9 cellular contexts compared by ENCODE assay signal in genomic region chr2:159939946-159940345, GRCh38. TPM values are rescaled to one million over a fixed set of nuclear protein-coding genes. Genes with fewer than 3 reads are reported as not detected.
DNase-seq lines count a peak whose midpoint lies in the region; ATAC-seq and TF ChIP-seq lines count a peak whose summit lies in the region.
"Had no signal": no experiment of that assay in that cellular context is flagged by ENCODE, and none has a peak within 500 bp of the region (broad histone marks: within the 10 kb centered on the region; RNA-seq: fewer than 3 reads in every experiment).

No MANE protein-coding gene starts in this region.

- no peak overlapping the region for H3K27ac Mint-ChIP-seq in GM23338
- H3K27ac Mint-ChIP-seq: activated naive CD4-positive, alpha-beta T cell treated with anti-CD3 and anti-CD28 coated beads, Interleukin-2, amount 50 U/mL, for 72 hours had no signal

- no peaks in the 10 kb centered on the region for H4K20me1 ChIP-seq in GM23338 (replicated peaks; ENCODE audit: insufficient read depth)

- no peaks in the 10 kb centered on the region for H3F3A ChIP-seq in GM23338 (replicated peaks; ENCODE audit: low read depth)

- ATAC-seq in GM23338 = no peak

- H3K27me3 ChIP-seq in GM23338 (ENCODE audit: insufficient read depth) (no peaks in the 10 kb centered on the region), parathyroid adenoma (ENCODE audit: control insufficient read depth, insufficient read depth, low read length) (no peaks in the 10 kb centered on the region)

- no peaks in the 10 kb centered on the region for H3K4me1 Mint-ChIP-seq in GM23338

- TF ChIP-seq CTCF in GM23338 (conservative IDR thresholded peaks at IDR 0.05; ENCODE audit: low read depth in 2 of 2) (peak; percentile 43 to 62), parathyroid adenoma (IDR thresholded peaks at IDR 0.05) (peak; percentile 29)

- H3K4me2 ChIP-seq in GM23338 = no peak overlapping the region
- no peak overlapping the region for H3K4me2 ChIP-seq in parathyroid adenoma (ENCODE audit: low read length)

- 0 out of 3 replicates have a peak, but pooled peaks cover 3% of the 10 kb centered on the region for H3K9me3 Mint-ChIP-seq in GM23338

- DNase-seq in NCI-H510A treated with DMSO at 0.1 percent for 48 hours (lab: John Stamatoyannopoulos, UW) = peak; percentile 24
- DNase-seq in NCI-H510A (lab: John Stamatoyannopoulos, UW) = no peak
- DNase-seq in GM23338 (ENCODE audit: low spot score) = peak; percentile 25
- peak; percentile 52 for DNase-seq in LHCN-M2 (ENCODE audit: low read depth)
- DNase-seq in astrocyte of the hippocampus (ENCODE audit: low read depth, low spot score) = peak; percentile 55
- no peak for DNase-seq in activated CD4-positive, alpha-beta T cell treated with anti-CD3 and anti-CD28 coated beads for 1 hour
- no peak for DNase-seq in retina

- H3K4me3 Mint-ChIP-seq in GM23338 = no peak overlapping the region

- no peaks in the 10 kb centered on the region for H3K9me2 ChIP-seq in GM23338 (ENCODE audit: insufficient read depth)

- no peaks in the 10 kb centered on the region for H3K36me3 ChIP-seq in GM23338 (ENCODE audit: insufficient read depth)
- no peaks in the 10 kb centered on the region for H3K36me3 ChIP-seq in parathyroid adenoma (ENCODE audit: control insufficient read depth, insufficient read depth, low read length)

- H3K36me3 Mint-ChIP-seq in GM23338 (ENCODE audit: low read depth) = no peaks in the 10 kb centered on the region

- H2AFZ ChIP-seq in GM23338 (no peak overlapping the region), parathyroid adenoma (no peak overlapping the region)

- no peaks in the 10 kb centered on the region for H3K27me3 Mint-ChIP-seq in GM23338 (ENCODE audit: insufficient read depth, low read depth, poor library complexity)

- H3K4me3 ChIP-seq in GM23338 (no peak overlapping the region), parathyroid adenoma (ENCODE audit: low read depth, low read length) (no peak overlapping the region)

- no peak overlapping the region for H3K9ac ChIP-seq in parathyroid adenoma

- H3K79me2 ChIP-seq in GM23338 (replicated peaks; ENCODE audit: insufficient read depth) (no peaks in the 10 kb centered on the region), parathyroid adenoma (no peaks in the 10 kb centered on the region)

- H3K4me1 ChIP-seq in GM23338 (ENCODE audit: insufficient read depth) (no peaks in the 10 kb centered on the region), parathyroid adenoma (no peaks in the 10 kb centered on the region)

- H3K9me3 ChIP-seq in parathyroid adenoma (ENCODE audit: control insufficient read depth, low read length) = no peaks in the 10 kb centered on the region

- H3K27ac ChIP-seq in GM23338 (ENCODE audit: low read depth) (no peak overlapping the region), parathyroid adenoma (no peak overlapping the region)

TF ChIP-seq in GM23338, 12 proteins besides CTCF, POLR2A, EP300 and RAD21 (continues in another document):
- TF ChIP-seq JUNB (IDR thresholded peaks at IDR 0.05; ENCODE audit: unreplicated experiment) (no peak), POLR2AphosphoS5 (IDR thresholded peaks at IDR 0.05; ENCODE audit: low read depth) (no peak), ZNF114 (CRISPR knock-in tag; IDR thresholded peaks at IDR 0.05) (no peak), EZH2 (IDR thresholded peaks at IDR 0.05; ENCODE audit: low read depth, unreplicated experiment) (no peak), CREB1 (CRISPR knock-in tag; IDR thresholded peaks at IDR 0.05; ENCODE audit: low read depth) (no peak), NANOG (IDR thresholded peaks at IDR 0.05; ENCODE audit: borderline replicate concordance) (no peak), STAT1 (IDR thresholded peaks at IDR 0.05; ENCODE audit: unreplicated experiment) (no peak), ZNF462 (CRISPR knock-in tag; IDR thresholded peaks at IDR 0.05) (no peak), REST (IDR thresholded peaks at IDR 0.05; ENCODE audit: unreplicated experiment) (no peak), ZNF331 (CRISPR knock-in tag; IDR thresholded peaks at IDR 0.05; ENCODE audit: low read depth) (no peak)

RNA-seq across cellular contexts. Expression of gene LY75, which starts 35.4 kb away (rescaled TPM):
- total RNA-seq in GM23338 (2014; rRNA removed; shearing (Covaris generic)) = 9.6 and 11.3 TPM in 2 replicates
- 2.8 and 2.9 TPM in 2 replicates for polyA plus RNA-seq in GM23338 (2016; fragmentation: Nextera tagmentation; extraction: Ambion mirVana)
- 0.19 and 0.57 TPM in 2 replicates for total RNA-seq in LHCN-M2 (2014; rRNA removed)
- 0.09 TPM for polyA plus RNA-seq in LHCN-M2 (2012)

Comparison
In these comparisons a context has a peak if more than half of its experiments do, and no peak if none do; other contexts are left out.
1. DNase-seq: peak in NCI-H510A treated with DMSO at 0.1 percent for 48 hours (single experiment), GM23338 (single experiment), LHCN-M2 (single experiment) and astrocyte of the hippocampus (single experiment); none in NCI-H510A (single experiment), activated CD4-positive, alpha-beta T cell treated with anti-CD3 and anti-CD28 coated beads for 1 hour (single experiment) and retina (single experiment).